8 cellular contexts compared by ENCODE assay signal in genomic region chr14:106170163-106170658, GRCh38.
DNase-seq lines count a peak whose midpoint lies in the region; ATAC-seq and TF ChIP-seq lines count a peak whose summit lies in the region.
"Not testable (repeated sequence)": the region's sequence is repeated elsewhere in the genome, so short reads cannot be mapped to it uniquely, and the experiment has no call there.

No MANE protein-coding gene starts in this region.

- intact Hi-C loops in CD4-positive, alpha-beta T cell (cut with DNase I, micrococcal nuclease); PC-3 (cut with micrococcal nuclease): not testable (repeated sequence)

- not testable (repeated sequence) for H3K4me2 ChIP-seq in GM23338; PC-3 (ENCODE audit: low read length); osteoblast (ENCODE audit: insufficient read depth, low read length)

- not testable (repeated sequence) for H3K36me3 Mint-ChIP-seq in CD4-positive, alpha-beta T cell (ENCODE audit: low read depth)
- H3K36me3 Mint-ChIP-seq in GM23338 (ENCODE audit: low read depth): peaks cover 39% of the 10 kb centered on the region

- H3F3A ChIP-seq in GM23338 (replicated peaks; ENCODE audit: low read depth); PC-3 (ENCODE audit: low read length, unreplicated experiment): not testable (repeated sequence)

- not testable (repeated sequence) for H3K9me3 ChIP-seq in CD4-positive, alpha-beta T cell (ENCODE audit: control insufficient read depth, low read length); PC-3 (ENCODE audit: low read length); osteoblast (ENCODE audit: low read depth, low read length)

- not testable (repeated sequence) for H3K27me3 Mint-ChIP-seq in CD4-positive, alpha-beta T cell; GM23338 (ENCODE audit: insufficient read depth, low read depth, poor library complexity)

- H3K9me2 ChIP-seq in GM23338 (ENCODE audit: insufficient read depth); PC-3 (replicated peaks; ENCODE audit: low read length): not testable (repeated sequence)

- H3K4me1 ChIP-seq in GM23338 (ENCODE audit: insufficient read depth); PC-3 (ENCODE audit: insufficient read depth, low read length); osteoblast (ENCODE audit: insufficient read depth, low read length): not testable (repeated sequence)

- H3K36me3 ChIP-seq in GM23338 (ENCODE audit: insufficient read depth); PC-3 (ENCODE audit: low read depth, low read length); osteoblast (ENCODE audit: insufficient read depth, low read length): not testable (repeated sequence)

- H3K27ac Mint-ChIP-seq in CD4-positive, alpha-beta T cell: peak overlapping the region; percentile 60
- not testable (repeated sequence) for H3K27ac Mint-ChIP-seq in GM23338

- CTCF ChIA-PET in CD4-positive, alpha-beta T cell (lab: Charles Lee): interaction anchor here (0.6 to 2.1 kb wide), 8 partner anchors 15 to 296 kb away, joined by 3 to 14 read pairs (median 4); no protein-coding TSS in a partner anchor
- CTCF ChIA-PET in PC-3 (lab: Charles Lee): not testable (repeated sequence)

- not testable (repeated sequence) for ATAC-seq in CD4-positive, alpha-beta T cell (ENCODE audit: poor library complexity); GM23338; PC-3

- H3K4me1 Mint-ChIP-seq in CD4-positive, alpha-beta T cell (ENCODE audit: low read depth): peaks cover 58% of the 10 kb centered on the region
- not testable (repeated sequence) for H3K4me1 Mint-ChIP-seq in GM23338

- not testable (repeated sequence) for H3K27ac ChIP-seq in CD4-positive, alpha-beta T cell (ENCODE audit: low read depth, low read length); GM23338 (ENCODE audit: low read depth); PC-3 (ENCODE audit: low read length); osteoblast (ENCODE audit: low read depth, low read length)

- not testable (repeated sequence) for H2AFZ ChIP-seq in GM23338; PC-3 (ENCODE audit: low read length); osteoblast (ENCODE audit: low read length)

- not testable (repeated sequence) for H3K9ac ChIP-seq in PC-3 (ENCODE audit: low read length)

- not testable (repeated sequence) for H3K9me3 Mint-ChIP-seq in CD4-positive, alpha-beta T cell
- peaks cover 93% of the 10 kb centered on the region for H3K9me3 Mint-ChIP-seq in GM23338

- H4K20me1 ChIP-seq in GM23338 (replicated peaks; ENCODE audit: insufficient read depth); PC-3 (ENCODE audit: low read length); osteoblast (ENCODE audit: insufficient read depth, low read length): not testable (repeated sequence)

- not testable (repeated sequence) for H3K79me2 ChIP-seq in GM23338 (replicated peaks; ENCODE audit: insufficient read depth); PC-3 (ENCODE audit: low read length); osteoblast (ENCODE audit: insufficient read depth, low read length)

- H3K27me3 ChIP-seq in CD4-positive, alpha-beta T cell (ENCODE audit: control insufficient read depth, insufficient read depth, low read length); GM23338 (ENCODE audit: insufficient read depth); PC-3 (ENCODE audit: low read length); osteoblast (ENCODE audit: insufficient read depth, low read length): not testable (repeated sequence)

- H3K4me3 ChIP-seq in GM23338; PC-3 (ENCODE audit: low read length); epithelial cell of proximal tubule (ENCODE audit: low read depth, low read length); osteoblast (ENCODE audit: insufficient read depth, low read length): not testable (repeated sequence)

- TF ChIP-seq CTCF in CD4-positive, alpha-beta T cell (IDR thresholded peaks at IDR 0.05): peak; percentile 51
- TF ChIP-seq CTCF in GM23338 (conservative IDR thresholded peaks at IDR 0.05; ENCODE audit: low read depth in 2 of 2) (peak; percentile 19 to 40; a peak in 3 of 4 replicates), PC-3 (conservative IDR thresholded peaks at IDR 0.05; ENCODE audit: low read depth, low read length) (peak; percentile 46), epithelial cell of proximal tubule (conservative IDR thresholded peaks at IDR 0.05; ENCODE audit: low read depth, low read length) (peak; percentile 48), osteoblast (IDR thresholded peaks at IDR 0.05; ENCODE audit: extremely low read depth, low read depth, low read length) (peak; percentile 9)

- peak in 9 of 10 experiments; percentile 28 to 74 (median 60) for DNase-seq in CD4-positive, alpha-beta T cell
- DNase-seq in GM23338 (ENCODE audit: low spot score): peak; percentile 14
- DNase-seq in PC-3; epithelial cell of proximal tubule (ENCODE audit: low read depth); osteoblast (ENCODE audit: insufficient read length, low spot score, missing footprints): not testable (repeated sequence)
- DNase-seq in activated CD4-positive, alpha-beta T cell treated with anti-CD3 and anti-CD28 coated beads for 48 hours: peak; percentile 89
- peak; percentile 56 for DNase-seq in activated effector memory CD4-positive, alpha-beta T cell treated with Interleukin-2 at 50 U/mL for 16 hours
- peak; percentile 56 to 78 for DNase-seq in stimulated activated CD8-positive, alpha-beta memory T cell treated with anti-CD3 and anti-CD28 coated beads, Interleukin-2, amount 100 ng/mL, for 48 hours (ENCODE audit: low read depth in 2 of 2)

- not testable (repeated sequence) for BruUV-seq in PC-3 (replicated peaks; lab: Mats Ljungman, UMichigan)

- not testable (repeated sequence) for H3K4me3 Mint-ChIP-seq in CD4-positive, alpha-beta T cell; GM23338

- POLR2A ChIA-PET in CD4-positive, alpha-beta T cell (lab: Charles Lee); PC-3 (lab: Charles Lee; ENCODE audit: unreplicated experiment): not testable (repeated sequence)
